ENCODE assay signal across 8 cellular contexts in genomic region chr2:233250985-233251305, GRCh38. TPM values are rescaled to one million over a fixed set of nuclear protein-coding genes. Genes with fewer than 3 reads are reported as not detected.
DNase-seq lines count a peak whose midpoint lies in the region; ATAC-seq and TF ChIP-seq lines count a peak whose summit lies in the region.

No MANE protein-coding gene starts in this region.

- H3K4me1 ChIP-seq in osteoblast (ENCODE audit: insufficient read depth, low read length) = peaks cover 13% of the 10 kb centered on the region

- TF ChIP-seq CTCF in osteoblast (IDR thresholded peaks at IDR 0.05; ENCODE audit: extremely low read depth, low read depth, low read length) = no peak

- H3K27me3 ChIP-seq in osteoblast (ENCODE audit: insufficient read depth, low read length) = no peaks in the 10 kb centered on the region

- no peaks in the 10 kb centered on the region for H3K9me3 ChIP-seq in osteoblast (ENCODE audit: low read depth, low read length)

- H2AFZ ChIP-seq in osteoblast (ENCODE audit: low read length) = peak overlapping the region; percentile 94

- peak overlapping the region; percentile 91 for H3K4me3 ChIP-seq in osteoblast (ENCODE audit: insufficient read depth, low read length)

- H4K20me1 ChIP-seq in osteoblast (ENCODE audit: insufficient read depth, low read length) = peaks cover 23% of the 10 kb centered on the region

- intact Hi-C loops in head of caudate nucleus (cut with DNase I) = loop anchor here (2.0 to 5.0 kb wide), 2 partner anchors 398 to 644 kb away; no protein-coding TSS in a partner anchor

- peak; percentile 15 for ATAC-seq in GM18867 (IDR thresholded peaks at IDR 0.05; ENCODE audit: unreplicated experiment)
- peak; percentile 20 for ATAC-seq in HG03139 (IDR thresholded peaks at IDR 0.05; ENCODE audit: unreplicated experiment)

- H3K79me2 ChIP-seq in osteoblast (ENCODE audit: insufficient read depth, low read length) = peaks cover 44% of the 10 kb centered on the region

- H3K27ac ChIP-seq in caudate nucleus (ENCODE audit: low read depth, low read length) (peak overlapping the region; percentile 87), osteoblast (ENCODE audit: low read depth, low read length) (peak overlapping the region; percentile 80)

- DNase-seq in caudate nucleus (lab: John Stamatoyannopoulos, UW) = no peak
- DNase-seq in osteoblast (ENCODE audit: insufficient read length, low spot score, missing footprints) = no peak
- no peak for DNase-seq in COLO829 (ENCODE audit: low spot score)
- DNase-seq in GOT3 (lab: John Stamatoyannopoulos, UW) = no peak
- DNase-seq in epidermal melanocyte (ENCODE audit: insufficient read length, low spot score) = no peak
- no peak for DNase-seq in head of caudate nucleus

- H3K36me3 ChIP-seq in osteoblast (ENCODE audit: insufficient read depth, low read length) = peaks cover 3% of the 10 kb centered on the region

- peak overlapping the region; percentile 96 for H3K4me2 ChIP-seq in osteoblast (ENCODE audit: insufficient read depth, low read length)

RNA-seq across cellular contexts. Expression of gene ATG16L1, which starts 0.5 kb away (rescaled TPM):
- 24.2 and 29.3 TPM in 2 replicates for total RNA-seq in osteoblast

RNA-seq across cellular contexts. Expression of gene SAG, which starts 56.7 kb away (rescaled TPM):
- not detected in 2 replicates for total RNA-seq in osteoblast
